8 cellular contexts compared by ENCODE assay signal in genomic region chr1:76336951-76337371, GRCh38.
DNase-seq lines count a peak whose midpoint lies in the region; ATAC-seq, FAIRE-seq and TF ChIP-seq lines count a peak whose summit lies in the region.

No MANE protein-coding gene starts in this region.

- intact Hi-C loops in left ventricle myocardium superior (cut with micrococcal nuclease) = no loop called here

- H3K4me3 ChIP-seq in SJCRH30 (peak overlapping the region; percentile 12), stomach smooth muscle (ENCODE audit: low read length in 2 of 2) (peak overlapping the region in 1 of 2 donors; percentile 40)

- H3K9ac ChIP-seq in stomach smooth muscle (ENCODE audit: low read length in 2 of 2) = no peak overlapping the region

- POLR2A ChIA-PET in HEK293T (lab: Yijun Ruan, JAX) = no interaction called here

- H3K36me3 ChIP-seq in SJCRH30 = no peaks in the 10 kb centered on the region
- H3K36me3 ChIP-seq in stomach smooth muscle (ENCODE audit: control insufficient read depth in 2 of 2, insufficient read depth in 2 of 2, low read length in 2 of 2) = no peaks in the 10 kb centered on the region

- H3K27me3 ChIP-seq in SJCRH30 (no peaks in the 10 kb centered on the region), stomach smooth muscle (ENCODE audit: control insufficient read depth in 1 of 2, insufficient read depth in 2 of 2, low read length in 2 of 2) (no peaks in the 10 kb centered on the region)

- H3K27ac Mint-ChIP-seq in activated naive CD8-positive, alpha-beta T cell treated with anti-CD3 and anti-CD28 coated beads for 36 hours = no peak overlapping the region

- DNase-seq in HEK293T (ENCODE audit: extremely low spot score) (peak; percentile 27), SJCRH30 (peak; percentile 94 to 96), left ventricle myocardium superior (peak; percentile 78), RCC 7860 (ENCODE audit: low spot score) (no peak), UCSD-AML1 (lab: John Stamatoyannopoulos, UW; ENCODE audit: unreplicated experiment) (no peak)
- no peak for DNase-seq in activated naive CD8-positive, alpha-beta T cell treated with anti-CD3 and anti-CD28 coated beads for 36 hours

- H3K9me3 ChIP-seq in SJCRH30 (replicated peaks) (0 out of 2 replicates have a peak, but pooled peaks cover 1% of the 10 kb centered on the region), stomach smooth muscle (ENCODE audit: control insufficient read depth in 2 of 2, low read length in 2 of 2) (no peaks in the 10 kb centered on the region)

- H3K4me1 Mint-ChIP-seq in activated naive CD8-positive, alpha-beta T cell treated with anti-CD3 and anti-CD28 coated beads for 36 hours = no peaks in the 10 kb centered on the region

- CTCF ChIA-PET in HEK293T (lab: Yijun Ruan, JAX) = no interaction called here

- ATAC-seq in left ventricle myocardium superior = peak; percentile 98
- no peak for ATAC-seq in GM18867 (IDR thresholded peaks at IDR 0.05; ENCODE audit: unreplicated experiment)

- no peaks in the 10 kb centered on the region for H3K27me3 Mint-ChIP-seq in activated naive CD8-positive, alpha-beta T cell treated with anti-CD3 and anti-CD28 coated beads for 36 hours

- H3K27ac ChIP-seq in SJCRH30 = peak overlapping the region; percentile 53
- peak overlapping the region; percentile 26 for H3K27ac ChIP-seq in stomach smooth muscle (ENCODE audit: low read length)

- H3K9me3 Mint-ChIP-seq in activated naive CD8-positive, alpha-beta T cell treated with anti-CD3 and anti-CD28 coated beads for 36 hours = peaks cover 3% of the 10 kb centered on the region

- peaks cover 3% of the 10 kb centered on the region for H3K36me3 Mint-ChIP-seq in activated naive CD8-positive, alpha-beta T cell treated with anti-CD3 and anti-CD28 coated beads for 36 hours

- H3K4me1 ChIP-seq in SJCRH30 (peaks cover 17% of the 10 kb centered on the region), stomach smooth muscle (ENCODE audit: control insufficient read depth, insufficient read depth, low read length) (peaks cover 9% of the 10 kb centered on the region)

- H3K4me3 Mint-ChIP-seq in activated naive CD8-positive, alpha-beta T cell treated with anti-CD3 and anti-CD28 coated beads for 36 hours = no peak overlapping the region

- no peak for FAIRE-seq in RCC 7860 (lab: Jason Lieb, UNC)

TF ChIP-seq in HEK293T, 16 proteins besides CTCF, POLR2A, EP300 and RAD21:
- no peak for TF ChIP-seq TARDBP (IDR thresholded peaks at IDR 0.05)
- TF ChIP-seq PKNOX1 (IDR thresholded peaks at IDR 0.05) = no peak
- TF ChIP-seq LEF1 (IDR thresholded peaks at IDR 0.05; ENCODE audit: borderline replicate concordance) = no peak
- TF ChIP-seq FOXM1 (IDR thresholded peaks at IDR 0.05; ENCODE audit: borderline replicate concordance) = no peak
- TF ChIP-seq HDGF (IDR thresholded peaks at IDR 0.05; ENCODE audit: borderline replicate concordance) = no peak
- TF ChIP-seq SP1 (IDR thresholded peaks at IDR 0.05) = no peak
- TF ChIP-seq BHLHE40 (IDR thresholded peaks at IDR 0.05; ENCODE audit: borderline replicate concordance) = no peak
- TF ChIP-seq NFRKB (IDR thresholded peaks at IDR 0.05) = no peak
- TF ChIP-seq L3MBTL2 (conservative IDR thresholded peaks at IDR 0.05) = no peak
- TF ChIP-seq ELF4 (IDR thresholded peaks at IDR 0.05) = no peak
- TF ChIP-seq FOXA1 (IDR thresholded peaks at IDR 0.05) = no peak
- no peak for TF ChIP-seq FOXK2 (IDR thresholded peaks at IDR 0.05)
- no peak for TF ChIP-seq SUZ12 (IDR thresholded peaks at IDR 0.05)
- TF ChIP-seq CTBP1 (IDR thresholded peaks at IDR 0.05; ENCODE audit: borderline replicate concordance) = no peak
- no peak for TF ChIP-seq ZNF384 (IDR thresholded peaks at IDR 0.05)

Comparison
In these comparisons a context has a peak if more than half of its experiments do, and no peak if none do; other contexts are left out.
1. DNase-seq: peak in HEK293T (single experiment), SJCRH30 (2 of 2) and left ventricle myocardium superior (single experiment); none in RCC 7860 (single experiment), UCSD-AML1 (single experiment) and activated naive CD8-positive, alpha-beta T cell treated with anti-CD3 and anti-CD28 coated beads for 36 hours (single experiment).